ENCODE assay signal across 20 cellular contexts in genomic region chr7:127704211-127704610, GRCh38. TPM values are rescaled to one million over a fixed set of nuclear protein-coding genes. Genes with fewer than 3 reads are reported as not detected.
DNase-seq lines count a peak whose midpoint lies in the region; ATAC-seq, FAIRE-seq and TF ChIP-seq lines count a peak whose summit lies in the region.
"Had no signal": no experiment of that assay in that cellular context is flagged by ENCODE, and none has a peak within 500 bp of the region (broad histone marks: within the 10 kb centered on the region; RNA-seq: fewer than 3 reads in every experiment).

No MANE protein-coding gene starts in this region.

- no peak overlapping the region for H3K4me3 Mint-ChIP-seq in activated naive CD4-positive, alpha-beta T cell treated with anti-CD3 and anti-CD28 coated beads for 36 hours
- H3K4me3 Mint-ChIP-seq in GM23338: no peak overlapping the region
- H3K4me3 Mint-ChIP-seq: activated CD4-positive, alpha-beta T cell treated with anti-CD3 and anti-CD28 coated beads, Interleukin-2, amount 10 ng/mL, durations not matched to agents 7 days and 5 days; activated naive CD8-positive, alpha-beta T cell; CD14-positive monocyte; nephron progenitor cell had no signal

- peak overlapping the region; percentile 30 for H3K27ac Mint-ChIP-seq in activated naive CD4-positive, alpha-beta T cell treated with anti-CD3 and anti-CD28 coated beads for 36 hours
- H3K27ac Mint-ChIP-seq in GM23338: no peak overlapping the region
- H3K27ac Mint-ChIP-seq: activated CD4-positive, alpha-beta T cell treated with anti-CD3 and anti-CD28 coated beads, Interleukin-2, amount 10 ng/mL, durations not matched to agents 7 days and 5 days; nephron progenitor cell had no signal

- H3K9me3 ChIP-seq in endocrine pancreas (ENCODE audit: control insufficient read depth, low read length) (no peaks in the 10 kb centered on the region), pancreas (no peaks in the 10 kb centered on the region)
- H3K9me3 ChIP-seq: body of pancreas, colonic mucosa had no signal

- H3K27ac ChIP-seq in pancreas (no peak overlapping the region), GM23338 (ENCODE audit: low read depth) (no peak overlapping the region)
- H3K27ac ChIP-seq: body of pancreas, colonic mucosa had no signal

- ATAC-seq in pancreas (peak in 3 of 4 donors; percentile 43 to 56 (median 55)), GM23338 (no peak), GM18873 (IDR thresholded peaks at IDR 0.05; ENCODE audit: low FRiP score, unreplicated experiment) (no peak)
- ATAC-seq: body of pancreas had no signal

- H3K4me1 Mint-ChIP-seq in activated naive CD4-positive, alpha-beta T cell treated with anti-CD3 and anti-CD28 coated beads for 36 hours (ENCODE audit: low read depth): peaks cover 7% of the 10 kb centered on the region
- no peaks in the 10 kb centered on the region; the same call in 2 of the 3 replicates for H3K4me1 Mint-ChIP-seq in GM23338
- H3K4me1 Mint-ChIP-seq: activated CD4-positive, alpha-beta T cell treated with anti-CD3 and anti-CD28 coated beads, Interleukin-2, amount 10 ng/mL, durations not matched to agents 7 days and 5 days; CD14-positive monocyte; nephron progenitor cell had no signal

- no peaks in the 10 kb centered on the region for H3K9me2 ChIP-seq in GM23338 (ENCODE audit: insufficient read depth)

- intact Hi-C loops in activated naive CD4-positive, alpha-beta T cell treated with anti-CD3 and anti-CD28 coated beads for 36 hours (cut with micrococcal nuclease): no loop called here
- intact Hi-C loops in pancreas (cut with DNase I): loop anchor here in 2 of 3 donors (10.0 kb wide), 1 partner anchor 511 kb away; no protein-coding TSS in a partner anchor

- TF ChIP-seq CTCF in pancreas (IDR thresholded peaks at IDR 0.05) (no peak), GM23338 (conservative IDR thresholded peaks at IDR 0.05; ENCODE audit: low read depth in 2 of 2) (no peak)

- 14 to 20% methylated on average over 1 of the region's 1 CpG for WGBS in pancreas, 2 donors

- H3K4me3 ChIP-seq in endocrine pancreas (ENCODE audit: control insufficient read depth, insufficient read depth, low read length) (peak overlapping the region; percentile 0), pancreas (no peak overlapping the region), GM23338 (no peak overlapping the region)
- H3K4me3 ChIP-seq: body of pancreas, colonic mucosa had no signal

- H3K9me3 Mint-ChIP-seq in activated naive CD4-positive, alpha-beta T cell treated with anti-CD3 and anti-CD28 coated beads for 36 hours: no peaks in the 10 kb centered on the region
- no peaks in the 10 kb centered on the region for H3K9me3 Mint-ChIP-seq in GM23338
- H3K9me3 Mint-ChIP-seq: activated CD4-positive, alpha-beta T cell treated with anti-CD3 and anti-CD28 coated beads, Interleukin-2, amount 10 ng/mL, durations not matched to agents 7 days and 5 days; CD14-positive monocyte; nephron progenitor cell had no signal

- H3K36me3 ChIP-seq in endocrine pancreas (ENCODE audit: control insufficient read depth, insufficient read depth, low read length) (no peaks in the 10 kb centered on the region), pancreas (peaks cover 0 to 51% (median 12%) of the 10 kb centered on the region in 3 donors), GM23338 (ENCODE audit: insufficient read depth) (peaks cover 63% of the 10 kb centered on the region)

- H3K9ac ChIP-seq in endocrine pancreas (ENCODE audit: control insufficient read depth, insufficient read depth, low read length): no peak overlapping the region

- no peaks in the 10 kb centered on the region for H3K27me3 Mint-ChIP-seq in activated naive CD4-positive, alpha-beta T cell treated with anti-CD3 and anti-CD28 coated beads for 36 hours (ENCODE audit: low read depth)
- H3K27me3 Mint-ChIP-seq in GM23338 (ENCODE audit: insufficient read depth, low read depth, poor library complexity): no peaks in the 10 kb centered on the region
- H3K27me3 Mint-ChIP-seq: activated CD4-positive, alpha-beta T cell treated with anti-CD3 and anti-CD28 coated beads, Interleukin-2, amount 10 ng/mL, durations not matched to agents 7 days and 5 days; activated naive CD8-positive, alpha-beta T cell had no signal

- no peak overlapping the region for H3K4me2 ChIP-seq in GM23338

- H3K36me3 Mint-ChIP-seq in activated naive CD4-positive, alpha-beta T cell treated with anti-CD3 and anti-CD28 coated beads for 36 hours (ENCODE audit: low read depth): peaks cover 41% of the 10 kb centered on the region
- peaks cover 85% of the 10 kb centered on the region for H3K36me3 Mint-ChIP-seq in GM23338 (ENCODE audit: low read depth)

- no peak for FAIRE-seq in pancreas (lab: Jason Lieb, UNC)
- FAIRE-seq: keratinocyte had no signal

- H3K27me3 ChIP-seq in endocrine pancreas (ENCODE audit: control insufficient read depth, insufficient read depth, low read length) (no peaks in the 10 kb centered on the region), pancreas (no peaks in the 10 kb centered on the region), GM23338 (ENCODE audit: insufficient read depth) (no peaks in the 10 kb centered on the region)
- H3K27me3 ChIP-seq: body of pancreas, colonic mucosa had no signal

- CTCF ChIA-PET in activated naive CD4-positive, alpha-beta T cell treated with anti-CD3 and anti-CD28 coated beads for 36 hours (lab: Charles Lee): interaction anchor here (0.6 to 2.2 kb wide), 5 partner anchors 19 to 507 kb away, joined by 3 to 5 read pairs (median 4); no protein-coding TSS in a partner anchor

- no peak for DNase-seq in activated naive CD4-positive, alpha-beta T cell treated with anti-CD3 and anti-CD28 coated beads for 36 hours
- DNase-seq in activated naive CD4-positive, alpha-beta T cell treated with anti-CD3 and anti-CD28 coated beads, Interleukin-2, amount 50 U/mL, for 16 hours: no peak
- peak; percentile 47 for DNase-seq in NCI-H2227 (lab: John Stamatoyannopoulos, UW; ENCODE audit: unreplicated experiment)
- DNase-seq in pancreas: no peak
- no peak for DNase-seq in AG08395 (ENCODE audit: low spot score)
- no peak for DNase-seq in GM23338 (ENCODE audit: low spot score)
- DNase-seq: activated CD4-positive, alpha-beta T cell treated with anti-CD3 and anti-CD28 coated beads, Interleukin-2, amount 10 ng/mL, durations not matched to agents 7 days and 5 days; activated CD8-positive, alpha-beta memory T cell treated with anti-CD3 and anti-CD28 coated beads, Interleukin-2, amount 50 U/mL, for 48 hours; body of pancreas; colonic mucosa; foreskin fibroblast; H7; hypothalamus; nephron progenitor cell; stimulated activated CD4-positive, alpha-beta T cell treated with anti-CD3 and anti-CD28 coated beads, Interleukin-4, amount 100 ng/mL, for 4 hours had no signal

- 0 out of 2 replicates have a peak, but pooled peaks cover 8% of the 10 kb centered on the region for H3F3A ChIP-seq in GM23338 (replicated peaks; ENCODE audit: low read depth)

- peaks cover 21% of the 10 kb centered on the region for H3K4me1 ChIP-seq in endocrine pancreas (ENCODE audit: control insufficient read depth, insufficient read depth, low read length)
- no peaks in the 10 kb centered on the region for H3K4me1 ChIP-seq in pancreas
- H3K4me1 ChIP-seq in GM23338 (ENCODE audit: insufficient read depth): no peaks in the 10 kb centered on the region
- H3K4me1 ChIP-seq: colonic mucosa had no signal

- no peak overlapping the region for H2AFZ ChIP-seq in GM23338

- H4K20me1 ChIP-seq in GM23338 (replicated peaks; ENCODE audit: insufficient read depth): peaks cover 43% of the 10 kb centered on the region

- H3K79me2 ChIP-seq in GM23338 (replicated peaks; ENCODE audit: insufficient read depth): peaks cover 49% of the 10 kb centered on the region

TF ChIP-seq in GM23338, 12 proteins besides CTCF, POLR2A, EP300 and RAD21 (continues in another document):
- TF ChIP-seq REST (IDR thresholded peaks at IDR 0.05; ENCODE audit: unreplicated experiment): no peak
- TF ChIP-seq STAT1 (IDR thresholded peaks at IDR 0.05; ENCODE audit: unreplicated experiment): no peak
- TF ChIP-seq CREB1 (CRISPR knock-in tag; IDR thresholded peaks at IDR 0.05; ENCODE audit: low read depth): no peak
- TF ChIP-seq EZH2phosphoT487 (IDR thresholded peaks at IDR 0.05; ENCODE audit: unreplicated experiment): no peak

RNA-seq across cellular contexts. Expression of gene SND1, which starts 52.2 kb away (rescaled TPM):
- 100 to 1,000 TPM; 184 to 211 TPM for total RNA-seq in activated naive CD4-positive, alpha-beta T cell treated with anti-CD3 and anti-CD28 coated beads for 36 hours
- total RNA-seq in pancreas: 100 to 1,000 TPM; 206 to 308 (median 258) TPM
- polyA plus RNA-seq in pancreas (100 to 1,000 TPM in 1 of 2 donors, 10 to 100 TPM in 1; 84.1 to 132 TPM), GM23338 (2016; fragmentation: Nextera tagmentation; extraction: Ambion mirVana) (107 and 112 TPM in 2 replicates)
- total RNA-seq in GM23338 (2014; rRNA removed; shearing (Covaris generic)): 236 and 254 TPM in 2 replicates

Comparison
In these comparisons a context has a peak if more than half of its experiments do, and no peak if none do; other contexts are left out.
1. ATAC-seq: peak in pancreas (3 of 4); none in GM23338 (single experiment) and GM18873 (single experiment).